ENCODE assay signal across 8 cellular contexts in the genomic region with DNA sequence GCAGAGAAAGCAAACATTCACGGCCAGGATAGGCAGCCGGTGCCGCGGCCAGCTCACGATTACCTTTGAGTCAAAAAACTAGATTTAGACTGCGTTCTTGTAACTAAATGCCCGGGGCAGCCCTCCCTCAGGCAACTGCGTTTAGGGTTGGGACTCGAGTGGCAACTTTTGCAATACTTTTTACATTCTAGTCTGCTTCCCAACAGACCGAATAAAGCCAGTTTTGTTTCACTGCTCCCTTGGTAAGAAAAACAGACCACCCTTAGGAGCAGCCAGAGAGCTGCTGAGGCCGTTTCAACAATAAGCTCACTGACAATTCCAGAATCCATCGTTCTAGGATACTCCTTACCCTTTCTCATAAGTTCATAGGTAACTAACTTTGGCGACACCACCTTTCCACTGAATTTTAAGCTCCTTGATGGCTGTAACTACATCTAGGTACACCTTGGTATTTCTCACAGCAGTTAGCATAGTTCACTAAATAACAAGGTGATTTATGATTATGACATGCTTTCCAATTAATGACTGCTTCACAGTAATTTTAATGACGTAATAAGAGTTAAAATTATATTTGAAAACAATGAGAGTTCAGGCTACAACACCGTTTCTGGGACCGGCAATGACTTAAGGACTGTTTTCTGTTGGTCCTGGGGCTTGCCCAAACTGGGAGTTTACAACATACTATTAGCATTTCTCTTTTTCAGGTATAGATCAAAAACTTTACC. TPM values are rescaled to one million over a fixed set of nuclear protein-coding genes. Genes with fewer than 3 reads are reported as not detected.
DNase-seq lines count a peak whose midpoint lies in the region; ATAC-seq and TF ChIP-seq lines count a peak whose summit lies in the region.

No MANE protein-coding gene starts in this region.

- ATAC-seq in GM19397 (IDR thresholded peaks at IDR 0.05; ENCODE audit: unreplicated experiment), result no peak

- H3K9ac ChIP-seq in skeletal muscle tissue (ENCODE audit: low read depth in 1 of 3, low read length in 3 of 3), result peak overlapping the region; percentile 93 to 97 (median 97)

- no peaks in the 10 kb centered on the region for H3K36me3 ChIP-seq in skeletal muscle tissue (ENCODE audit: control insufficient read depth in 3 of 3, insufficient read depth in 3 of 3, low read length in 3 of 3)

- no peak for DNase-seq in LNCaP clone FGC (ENCODE audit: low read depth)
- no peak for DNase-seq in stimulated activated CD8-positive, alpha-beta memory T cell treated with anti-CD3 and anti-CD28 coated beads, Interleukin-4, amount 100 ng/mL, for 48 hours
- no peak for DNase-seq in effector CD8-positive, alpha-beta T cell (lab: John Stamatoyannopoulos, UW)

- H3K4me1 ChIP-seq in skeletal muscle tissue (ENCODE audit: control insufficient read depth in 3 of 3, insufficient read depth in 3 of 3, low read length in 3 of 3), result peaks cover 8 to 28% (median 20%) of the 10 kb centered on the region in 3 donors

- H3K9me3 ChIP-seq in skeletal muscle tissue (ENCODE audit: control insufficient read depth in 3 of 3, low read length in 3 of 3), result no peaks in the 10 kb centered on the region

- peak; percentile 48 for TF ChIP-seq POLR2A in GM10847 (IDR thresholded peaks at IDR 0.05; ENCODE audit: extremely low read depth, insufficient read length)

- TF ChIP-seq CTCF in LNCaP clone FGC (IDR thresholded peaks at IDR 0.05; ENCODE audit: control insufficient read depth, extremely low read depth, insufficient read depth), result no peak

- WGBS in adipose tissue, 3 donors, result 1 to 2% (median 2%) methylated on average over 16 of the region's 16 CpGs

- H3K4me3 ChIP-seq in LNCaP clone FGC (ENCODE audit: low read depth, low read length) (peak overlapping the region; percentile 74), iPS-11a (ENCODE audit: low read depth, low read length) (peak overlapping the region; percentile 97), skeletal muscle tissue (ENCODE audit: low read length in 3 of 3) (peak overlapping the region; percentile 96 to 99 (median 97))

- H3K27me3 ChIP-seq in skeletal muscle tissue (ENCODE audit: control insufficient read depth in 3 of 3, insufficient read depth in 3 of 3, low read length in 3 of 3), result no peaks in the 10 kb centered on the region

- H3K27ac ChIP-seq in adipose tissue (ENCODE audit: low read depth, low read length), result peak overlapping the region; percentile 98
- H3K27ac ChIP-seq in skeletal muscle tissue (ENCODE audit: low read depth, low read length), result peak overlapping the region; percentile 99

RNA-seq across cellular contexts. Expression of a gene that starts 0.9 kb away (rescaled TPM):
- 1 to 10 TPM; 1.2 to 3.2 (median 1.9) TPM for polyA plus RNA-seq in adipose tissue
- total RNA-seq in skeletal muscle tissue, result 29.7 TPM
